Comparison of ENCODE assay signal across 8 cellular contexts in the genomic region with DNA sequence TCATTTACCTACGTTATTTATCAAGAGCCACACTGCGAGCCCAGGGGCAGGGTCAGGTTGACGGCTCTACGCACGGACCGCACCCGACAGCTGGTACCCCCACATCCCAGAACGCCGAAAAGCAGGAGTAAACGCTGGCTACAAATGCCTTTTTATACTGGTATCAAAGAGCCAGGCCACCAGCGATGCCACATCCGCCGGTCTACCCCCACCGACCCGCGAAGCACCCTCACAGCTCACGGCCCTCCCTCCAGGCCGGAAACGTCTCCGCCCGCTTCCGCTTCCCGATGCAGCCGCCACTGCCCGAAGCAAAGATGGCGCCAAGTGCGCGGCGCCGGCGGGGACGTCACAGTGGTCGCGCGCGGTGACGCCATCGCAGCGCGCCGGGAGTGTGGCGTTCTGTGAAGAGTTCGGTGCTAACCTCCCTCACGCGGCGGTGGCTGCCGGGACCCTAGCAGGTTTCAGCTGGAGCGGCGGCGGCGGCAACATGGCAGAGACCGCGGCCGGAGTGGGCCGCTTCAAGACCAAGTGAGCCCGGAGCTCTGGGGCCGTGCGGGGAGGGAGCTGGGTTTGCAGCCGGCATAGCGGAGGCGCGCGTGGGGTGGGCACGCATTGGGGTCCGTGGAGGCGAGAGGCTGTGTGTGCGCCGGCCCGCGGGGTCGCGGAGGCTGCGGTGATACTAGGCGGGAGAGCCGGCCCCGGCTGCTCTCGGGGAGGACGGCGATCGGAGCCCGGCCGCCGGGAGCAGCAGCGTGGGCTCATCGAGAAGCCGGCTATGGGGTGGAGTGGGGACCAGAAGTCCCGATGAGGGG.
A peak's percentile ranks its signal among the peaks of the same experiment; 100 is the strongest.
DNase-seq lines count a peak whose midpoint lies in the region; ATAC-seq and TF ChIP-seq lines count a peak whose summit lies in the region.

A gene (plus strand): TSS at position 376 of the 812 bp plus-strand sequence. CDS start 112 bp downstream, at position 488.

- peaks cover 4% of the 10 kb centered on the region for H3K27me3 Mint-ChIP-seq in nephron (ENCODE audit: low read depth)

- H3K9me3 ChIP-seq in RWPE2 (ENCODE audit: severe bottlenecking) = no peaks in the 10 kb centered on the region

- H3K27me3 ChIP-seq in RWPE2 (ENCODE audit: insufficient read depth, poor library complexity, severe bottlenecking) = no peaks in the 10 kb centered on the region

- peak within 1 kb of the TSS; percentile 95 for H3K4me3 ChIP-seq in LNCaP clone FGC (ENCODE audit: low read depth, low read length)
- peak within 1 kb of the TSS; percentile 93 for H3K4me3 ChIP-seq in RWPE2 (ENCODE audit: severe bottlenecking)
- H3K4me3 ChIP-seq in fibroblast of pulmonary artery (replicated peaks; ENCODE audit: low read depth, low read length) = peak within 1 kb of the TSS; percentile 86

- H3K4me1 ChIP-seq in RWPE2 (ENCODE audit: insufficient read depth, poor library complexity, severe bottlenecking) = no peaks in the 10 kb centered on the region

- H3K9me3 Mint-ChIP-seq in nephron = no peaks in the 10 kb centered on the region

- H3K4me1 Mint-ChIP-seq in nephron = peaks cover 14% of the 10 kb centered on the region

- H3K4me3 Mint-ChIP-seq in nephron = peak within 1 kb of the TSS; percentile 95 to 97 (median 96)

- DNase-seq in ELF-1 (ENCODE audit: low read depth, low spot score) (peak; percentile 98), GOT3 (lab: John Stamatoyannopoulos, UW) (peak; percentile 87), LNCaP clone FGC (ENCODE audit: low read depth) (peak; percentile 75), RWPE2 (ENCODE audit: low spot score) (peak; percentile 94), fibroblast of pulmonary artery (ENCODE audit: low read depth) (peak; percentile 94)
- peak; percentile 97 for DNase-seq in activated effector memory CD4-positive, alpha-beta T cell treated with Interleukin-2 at 50 U/mL for 16 hours
- DNase-seq in stimulated activated naive CD8-positive, alpha-beta T cell treated with anti-CD3 and anti-CD28 coated beads, Interleukin-15, Interleukin-2, amounts not matched to agents 100 U/mL and 50 U/mL, for 24 hours = peak; percentile 98

- H3K36me3 ChIP-seq in RWPE2 (ENCODE audit: low read depth) = peaks cover 19% of the 10 kb centered on the region; the same call in 1 of the 2 replicates

- peak; percentile 87 for ATAC-seq in RWPE2 (ENCODE audit: low read depth)
- peak; percentile 94 for ATAC-seq in stimulated activated naive CD8-positive, alpha-beta T cell treated with anti-CD3 and anti-CD28 coated beads, Interleukin-15, Interleukin-2, amounts not matched to agents 100 U/mL and 50 U/mL, for 24 hours

- 0 out of 2 replicates have a peak, but pooled peaks have one; percentile 8 for TF ChIP-seq CTCF in LNCaP clone FGC (IDR thresholded peaks at IDR 0.05; ENCODE audit: control insufficient read depth, extremely low read depth, insufficient read depth)
- no peak for TF ChIP-seq CTCF in RWPE2 (IDR thresholded peaks at IDR 0.05; ENCODE audit: poor library complexity, severe bottlenecking)
- TF ChIP-seq CTCF in fibroblast of pulmonary artery (IDR thresholded peaks at IDR 0.05; ENCODE audit: low read length, missing control alignments) = no peak
- no peak for TF ChIP-seq CTCF in nephron (IDR thresholded peaks at IDR 0.05; ENCODE audit: unreplicated experiment in 3 of 3)

- no peaks in the 10 kb centered on the region for H3K36me3 Mint-ChIP-seq in nephron (ENCODE audit: low read depth)

- peak within 1 kb of the TSS; percentile 71 for H3K27ac ChIP-seq in RWPE2 (ENCODE audit: poor library complexity, severe bottlenecking)

- peak within 1 kb of the TSS; percentile 92 to 99 (median 95) for H3K27ac Mint-ChIP-seq in nephron

Comparison
In these comparisons a context has a peak if more than half of its experiments do, and no peak if none do; other contexts are left out.
1. Peak in every context shown above with its lines: DNase-seq, ATAC-seq, H3K4me3 ChIP-seq and H3K27ac ChIP-seq.